16 cellular contexts compared by ENCODE assay signal in genomic region chr16:54407596-54407995, GRCh38.
DNase-seq lines count a peak whose midpoint lies in the region; TF ChIP-seq lines count a peak whose summit lies in the region.
"Had no signal": no experiment of that assay in that cellular context is flagged by ENCODE, and none has a peak within 500 bp of the region (broad histone marks: within the 10 kb centered on the region; RNA-seq: fewer than 3 reads in every experiment).

No MANE protein-coding gene starts in this region.

- 94% methylated on average over 3 of the region's 3 CpGs; no CpG with 5 or more reads in 1 of the 2 experiments for WGBS in endodermal cell (ENCODE audit: insufficient coverage in 1 of 2, insufficient read length in 1 of 2), 2 experiments

- H3K4me2 ChIP-seq in osteoblast (ENCODE audit: insufficient read depth, low read length): no peak overlapping the region

- H2AFZ ChIP-seq in osteoblast (ENCODE audit: low read length): no peak overlapping the region

- CTCF ChIA-PET in RWPE1 (lab: Yijun Ruan, JAX): no interaction called here

- POLR2A ChIA-PET in RWPE1 (lab: Yijun Ruan, JAX; ENCODE audit: low non-redundant PET): no interaction called here

- no peak overlapping the region for H3K4me3 Mint-ChIP-seq in endodermal cell
- H3K4me3 Mint-ChIP-seq: activated CD8-positive, alpha-beta T cell treated with anti-CD3 and anti-CD28 coated beads, Interleukin-2, amount 10 ng/mL, durations not matched to agents 7 days and 5 days; activated T-helper 17 cell treated with anti-CD3 and anti-CD28 coated beads, Interleukin-2, amount 50 U/mL, for 72 hours had no signal

- H3K27me3 ChIP-seq in endodermal cell (ENCODE audit: control insufficient read depth, insufficient read depth, low read length, poor library complexity, severe bottlenecking) (no peaks in the 10 kb centered on the region), osteoblast (ENCODE audit: insufficient read depth, low read length) (no peaks in the 10 kb centered on the region)
- H3K27me3 ChIP-seq: heart right ventricle had no signal

- peaks cover 9% of the 10 kb centered on the region for H3K4me1 Mint-ChIP-seq in endodermal cell
- H3K4me1 Mint-ChIP-seq: activated T-helper 17 cell treated with anti-CD3 and anti-CD28 coated beads, Interleukin-2, amount 50 U/mL, for 72 hours had no signal

- H3K36me3 Mint-ChIP-seq in endodermal cell (ENCODE audit: low read depth): no peaks in the 10 kb centered on the region

- H3K9me3 ChIP-seq in endodermal cell (ENCODE audit: control insufficient read depth, low read length) (no peaks in the 10 kb centered on the region), osteoblast (ENCODE audit: low read depth, low read length) (no peaks in the 10 kb centered on the region)
- H3K9me3 ChIP-seq: heart right ventricle had no signal

- TF ChIP-seq CTCF in RWPE1 (conservative IDR thresholded peaks at IDR 0.05; ENCODE audit: low read depth): no peak
- no peak for TF ChIP-seq CTCF in endodermal cell (conservative IDR thresholded peaks at IDR 0.05)
- no peak for TF ChIP-seq CTCF in osteoblast (IDR thresholded peaks at IDR 0.05; ENCODE audit: extremely low read depth, low read depth, low read length)

- no peaks in the 10 kb centered on the region for H3K79me2 ChIP-seq in osteoblast (ENCODE audit: insufficient read depth, low read length)

- H3K36me3 ChIP-seq in endodermal cell (ENCODE audit: control insufficient read depth, insufficient read depth, low read length) (no peaks in the 10 kb centered on the region), osteoblast (ENCODE audit: insufficient read depth, low read length) (no peaks in the 10 kb centered on the region)
- H3K36me3 ChIP-seq: heart right ventricle, WERI-Rb-1 had no signal

- H3K9me3 Mint-ChIP-seq in endodermal cell: peaks cover 3% of the 10 kb centered on the region
- H3K9me3 Mint-ChIP-seq: activated T-helper 17 cell treated with anti-CD3 and anti-CD28 coated beads, Interleukin-2, amount 50 U/mL, for 72 hours had no signal

- H3K9ac ChIP-seq in endodermal cell (ENCODE audit: extremely low read depth, low read length, poor library complexity, severe bottlenecking): no peak overlapping the region

- H3K4me3 ChIP-seq in endodermal cell (ENCODE audit: low read length): no peak overlapping the region
- no peak overlapping the region for H3K4me3 ChIP-seq in osteoblast (ENCODE audit: insufficient read depth, low read length)
- H3K4me3 ChIP-seq: heart right ventricle had no signal

- DNase-seq in EL (peak; percentile 48), RWPE1 (ENCODE audit: low spot score) (peak; percentile 51), endodermal cell (peak; percentile 5), osteoblast (ENCODE audit: insufficient read length, low spot score, missing footprints) (peak; percentile 94), NCI-H128 (lab: John Stamatoyannopoulos, UW; ENCODE audit: unreplicated experiment) (no peak), HPDE6-E6E7 (ENCODE audit: extremely low spot score) (no peak), SKM-1 treated with dmso at 0.1 percent for 144 hours (lab: John Stamatoyannopoulos, UW; ENCODE audit: unreplicated experiment) (no peak)
- DNase-seq: activated CD8-positive, alpha-beta T cell treated with anti-CD3 and anti-CD28 coated beads, Interleukin-2, amount 10 ng/mL, durations not matched to agents 7 days and 5 days; DND-41; heart right ventricle; NCI-H1092; NCI-H82; stimulated activated CD4-positive, alpha-beta T cell treated with anti-CD3 and anti-CD28 coated beads, Interleukin-4, amount 100 ng/mL, for 1 hour; WERI-Rb-1 had no signal

- no peaks in the 10 kb centered on the region for H4K20me1 ChIP-seq in osteoblast (ENCODE audit: insufficient read depth, low read length)

- no peak overlapping the region for H3K27ac Mint-ChIP-seq in endodermal cell
- H3K27ac Mint-ChIP-seq: activated CD8-positive, alpha-beta T cell treated with anti-CD3 and anti-CD28 coated beads, Interleukin-2, amount 10 ng/mL, durations not matched to agents 7 days and 5 days; activated T-helper 17 cell treated with anti-CD3 and anti-CD28 coated beads, Interleukin-2, amount 50 U/mL, for 72 hours had no signal

- no peaks in the 10 kb centered on the region for H3K4me1 ChIP-seq in endodermal cell (ENCODE audit: control insufficient read depth, insufficient read depth, low read length)
- H3K4me1 ChIP-seq in osteoblast (ENCODE audit: insufficient read depth, low read length): peaks cover 5% of the 10 kb centered on the region

- H3K27ac ChIP-seq in RWPE1: peak overlapping the region; percentile 27; the same call in 1 of the 2 replicates
- no peak overlapping the region for H3K27ac ChIP-seq in endodermal cell (ENCODE audit: low read depth, low read length)
- H3K27ac ChIP-seq in osteoblast (ENCODE audit: low read depth, low read length): no peak overlapping the region
- H3K27ac ChIP-seq: C4-2B, heart right ventricle, WERI-Rb-1 had no signal

- peaks cover 16% of the 10 kb centered on the region for H3K27me3 Mint-ChIP-seq in endodermal cell (ENCODE audit: insufficient read depth)

Comparison
In these comparisons a context has a peak if more than half of its experiments do, and no peak if none do; other contexts are left out.
1. DNase-seq: peak in EL (single experiment), RWPE1 (single experiment), endodermal cell (single experiment) and osteoblast (single experiment); none in NCI-H128 (single experiment), HPDE6-E6E7 (single experiment) and SKM-1 treated with dmso at 0.1 percent for 144 hours (single experiment).